Comparison of ENCODE assay signal across 11 cellular contexts in the genomic region with DNA sequence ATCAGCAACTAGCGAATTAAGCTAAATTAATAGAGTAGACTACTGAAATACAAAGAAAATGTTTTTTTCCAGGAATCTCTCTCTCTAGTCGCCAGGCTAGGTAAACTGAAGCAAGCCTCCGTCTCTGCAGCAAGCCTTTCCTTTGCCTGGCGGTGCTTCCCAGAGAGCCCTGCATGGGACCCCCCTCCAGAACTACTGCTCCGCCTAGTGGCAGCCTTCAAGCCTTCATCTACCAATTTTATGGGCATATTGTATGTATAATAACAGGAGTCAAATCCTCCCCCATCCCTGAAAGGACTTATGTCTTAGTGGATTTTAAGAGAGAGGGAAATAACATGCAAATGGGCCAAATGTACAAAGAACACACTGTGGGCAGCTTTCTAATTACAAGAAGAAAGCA.
DNase-seq lines count a peak whose midpoint lies in the region; ATAC-seq and TF ChIP-seq lines count a peak whose summit lies in the region.
"Had no signal": no experiment of that assay in that cellular context is flagged by ENCODE, and none has a peak within 500 bp of the region (broad histone marks: within the 10 kb centered on the region; RNA-seq: fewer than 3 reads in every experiment).

No MANE protein-coding gene starts in this region.

- no peak overlapping the region for H3K4me3 Mint-ChIP-seq in MCF 10A (ENCODE audit: unreplicated experiment)
- H3K4me3 Mint-ChIP-seq: CD4-positive, alpha-beta memory T cell had no signal

- H3K27ac ChIP-seq in breast epithelium: no peak overlapping the region
- H3K27ac ChIP-seq in OCI-LY3 (ENCODE audit: low read length): no peak overlapping the region
- H3K27ac ChIP-seq: ascending aorta, stomach had no signal

- H3K36me3 Mint-ChIP-seq in MCF 10A (ENCODE audit: insufficient read depth, unreplicated experiment): no peaks in the 10 kb centered on the region
- H3K36me3 Mint-ChIP-seq: CD4-positive, alpha-beta memory T cell had no signal

- CTCF ChIA-PET in MCF 10A (lab: Yijun Ruan, JAX): interaction anchor here (0.7 to 1.6 kb wide), 6 partner anchors 9 to 535 kb away, joined by 3 to 5 read pairs (median 3); no protein-coding TSS in a partner anchor

- H3K4me1 ChIP-seq in breast epithelium: peaks cover 0 to 7% of the 10 kb centered on the region in 2 donors
- H3K4me1 ChIP-seq in OCI-LY3 (ENCODE audit: low read length): peaks cover 6% of the 10 kb centered on the region; the same call in 1 of the 2 replicates

- TF ChIP-seq POLR2A in breast epithelium (IDR thresholded peaks at IDR 0.05): no peak

- POLR2A ChIA-PET in MCF 10A (lab: Yijun Ruan, JAX): interaction anchor here (0.7 to 0.9 kb wide), 2 partner anchors 18 to 67 kb away, joined by 3 read pairs; no protein-coding TSS in a partner anchor

- H3K4me2 ChIP-seq in OCI-LY3 (ENCODE audit: low read length): peak overlapping the region; percentile 25

- no TSS peak for BruUV-seq in MCF 10A (replicated peaks; lab: Mats Ljungman, UMichigan)

- no peaks in the 10 kb centered on the region for H3K27me3 ChIP-seq in breast epithelium
- H3K27me3 ChIP-seq in OCI-LY3 (ENCODE audit: low read depth, low read length): 0 out of 2 replicates have a peak, but pooled peaks cover 2% of the 10 kb centered on the region
- H3K27me3 ChIP-seq: ascending aorta, stomach had no signal

- H3K9me3 ChIP-seq in breast epithelium (no peaks in the 10 kb centered on the region), OCI-LY3 (ENCODE audit: insufficient read depth, low read length) (no peaks in the 10 kb centered on the region)
- H3K9me3 ChIP-seq: ascending aorta, stomach had no signal

- no peaks in the 10 kb centered on the region for H3K27me3 Mint-ChIP-seq in MCF 10A (ENCODE audit: insufficient read depth, unreplicated experiment)

- ATAC-seq in GM21825 (IDR thresholded peaks at IDR 0.05; ENCODE audit: unreplicated experiment): no peak

- H3K4me3 ChIP-seq in breast epithelium (no peak overlapping the region), OCI-LY3 (ENCODE audit: low read length) (no peak overlapping the region), fibroblast of mammary gland (ENCODE audit: control insufficient read depth, low read depth, low read length) (no peak overlapping the region)
- H3K4me3 ChIP-seq: ascending aorta, stomach had no signal

- no peak overlapping the region for H3K9ac ChIP-seq in OCI-LY3 (ENCODE audit: low read length)

- DNase-seq in MCF 10A (ENCODE audit: unreplicated experiment) (peak; percentile 46), breast epithelium (ENCODE audit: low spot score in 2 of 2) (no peak), fibroblast of mammary gland (ENCODE audit: low read depth) (no peak), glomerular visceral epithelial cell (ENCODE audit: extremely low spot score) (no peak), HPDE6-E6E7 (ENCODE audit: extremely low spot score) (no peak)
- DNase-seq in stimulated activated CD4-positive, alpha-beta T cell treated with anti-CD3 and anti-CD28 coated beads, Interleukin-2, amount 100 ng/mL, for 24 hours: no peak
- DNase-seq: CD4-positive, alpha-beta memory T cell; stomach had no signal

- no peaks in the 10 kb centered on the region for H3K36me3 ChIP-seq in breast epithelium
- no peaks in the 10 kb centered on the region for H3K36me3 ChIP-seq in OCI-LY3 (replicated peaks; ENCODE audit: low read depth, low read length)
- H3K36me3 ChIP-seq: stomach had no signal

- H3K9me3 Mint-ChIP-seq in MCF 10A (ENCODE audit: unreplicated experiment): no peaks in the 10 kb centered on the region

- no peaks in the 10 kb centered on the region for H4K20me1 ChIP-seq in OCI-LY3 (ENCODE audit: insufficient read depth, low read length)

- no peaks in the 10 kb centered on the region for H3K4me1 Mint-ChIP-seq in MCF 10A (ENCODE audit: insufficient read depth, unreplicated experiment)
- H3K4me1 Mint-ChIP-seq: CD4-positive, alpha-beta memory T cell had no signal

- H3K27ac Mint-ChIP-seq in MCF 10A (ENCODE audit: low read depth, unreplicated experiment): no peak overlapping the region
- H3K27ac Mint-ChIP-seq: CD4-positive, alpha-beta memory T cell had no signal

- TF ChIP-seq CTCF in MCF 10A (IDR thresholded peaks at IDR 0.05; ENCODE audit: unreplicated experiment) (peak; percentile 20), breast epithelium (IDR thresholded peaks at IDR 0.05) (no peak), OCI-LY3 (IDR thresholded peaks at IDR 0.05; ENCODE audit: low read depth, low read length) (peak; percentile 89), fibroblast of mammary gland (conservative IDR thresholded peaks at IDR 0.05; ENCODE audit: control insufficient read depth, insufficient read depth, low read depth, low read length) (peak; percentile 18)

- H3K79me2 ChIP-seq in OCI-LY3 (ENCODE audit: low read length): no peaks in the 10 kb centered on the region

- intact Hi-C loops in MCF 10A (cut with micrococcal nuclease) (no loop called here), breast epithelium (cut with DNase I; ENCODE audit: low total_unique reads) (no loop called here)

- no peak overlapping the region for H2AFZ ChIP-seq in OCI-LY3 (ENCODE audit: low read depth, low read length)

Comparison
In these comparisons a context has a peak if more than half of its experiments do, and no peak if none do; other contexts are left out.
1. CTCF ChIP-seq: peak in MCF 10A (single experiment), OCI-LY3 (single experiment) and fibroblast of mammary gland (single experiment); none in breast epithelium (0 of 3).